In genomic region chr1:93034397-93034796, GRCh38 we compare ENCODE assay signal across 12 cellular contexts. TPM values are rescaled to one million over a fixed set of nuclear protein-coding genes. Genes with fewer than 3 reads are reported as not detected.
DNase-seq lines count a peak whose midpoint lies in the region; ATAC-seq and TF ChIP-seq lines count a peak whose summit lies in the region.
"Had no signal": no experiment of that assay in that cellular context is flagged by ENCODE, and none has a peak within 500 bp of the region (broad histone marks: within the 10 kb centered on the region; RNA-seq: fewer than 3 reads in every experiment).

No MANE protein-coding gene starts in this region.

- H3K4me3 ChIP-seq in BLaER1 treated with 17β-estradiol and CSF1 and Interleukin-3, amounts not matched to agents 10 nM and 100 nM, result no peak overlapping the region
- H3K4me3 ChIP-seq in KMS-11 (IDR thresholded peaks at IDR 0.05; ENCODE audit: insufficient read depth, low read depth, low read length) (no peak overlapping the region), OCI-LY3 (ENCODE audit: low read length) (no peak overlapping the region; the same call in 1 of the 2 replicates)

- no peaks in the 10 kb centered on the region for H3K27me3 ChIP-seq in BLaER1 treated with 17β-estradiol and CSF1 and Interleukin-3, amounts not matched to agents 10 nM and 100 nM
- H3K27me3 ChIP-seq in KMS-11 (ENCODE audit: insufficient read depth, low read depth) (no peaks in the 10 kb centered on the region), OCI-LY3 (ENCODE audit: low read depth, low read length) (no peaks in the 10 kb centered on the region)
- H3K27me3 ChIP-seq: BE2C had no signal

- no peaks in the 10 kb centered on the region for H3K36me3 ChIP-seq in BLaER1 treated with 17β-estradiol and CSF1 and Interleukin-3, amounts not matched to agents 10 nM and 100 nM
- H3K36me3 ChIP-seq in KMS-11 (ENCODE audit: insufficient read depth), result no peaks in the 10 kb centered on the region
- no peaks in the 10 kb centered on the region for H3K36me3 ChIP-seq in OCI-LY3 (replicated peaks; ENCODE audit: low read depth, low read length)
- H3K36me3 ChIP-seq: BE2C had no signal

- peak overlapping the region in 9 of 11 experiments; percentile 23 to 81 (median 74); a peak in 14 of 22 replicates for H3K4me2 ChIP-seq in BLaER1 treated with 17β-estradiol and CSF1 and Interleukin-3, amounts not matched to agents 10 nM and 100 nM
- H3K4me2 ChIP-seq in KMS-11 (0 out of 2 replicates have a peak overlapping the region, but pooled peaks have one; percentile 61), OCI-LY3 (ENCODE audit: low read length) (peak overlapping the region; percentile 76)

- H3K9ac ChIP-seq in BLaER1 treated with 17β-estradiol and CSF1 and Interleukin-3, amounts not matched to agents 10 nM and 100 nM, result no peak overlapping the region
- no peak overlapping the region for H3K9ac ChIP-seq in KMS-11
- no peak overlapping the region for H3K9ac ChIP-seq in OCI-LY3 (ENCODE audit: low read length)

- H3K79me2 ChIP-seq in KMS-11 (ENCODE audit: insufficient read depth, low read depth) (no peaks in the 10 kb centered on the region), OCI-LY3 (ENCODE audit: low read length) (no peaks in the 10 kb centered on the region)

- H3K4me1 ChIP-seq in BLaER1 treated with 17β-estradiol and CSF1 and Interleukin-3, amounts not matched to agents 10 nM and 100 nM, result peaks cover 24 to 50% (median 35%) of the 10 kb centered on the region in 10 experiments
- H3K4me1 ChIP-seq in KMS-11 (ENCODE audit: low read depth, poor library complexity, severe bottlenecking) (peaks cover 56% of the 10 kb centered on the region), OCI-LY3 (ENCODE audit: low read length) (peaks cover 35% of the 10 kb centered on the region)
- H3K4me1 ChIP-seq: BE2C, Caco-2 had no signal

- TF ChIP-seq CTCF in KMS-11 (conservative IDR thresholded peaks at IDR 0.05; ENCODE audit: low read depth, low read length) (no peak), OCI-LY3 (IDR thresholded peaks at IDR 0.05; ENCODE audit: low read depth, low read length) (no peak)

- no peaks in the 10 kb centered on the region for H3K9me3 ChIP-seq in BLaER1 treated with 17β-estradiol and CSF1 and Interleukin-3, amounts not matched to agents 10 nM and 100 nM (replicated peaks in 1 of 11)
- no peaks in the 10 kb centered on the region; the same call in 1 of the 2 replicates for H3K9me3 ChIP-seq in OCI-LY3 (ENCODE audit: insufficient read depth, low read length)
- H3K9me3 ChIP-seq: BE2C, Caco-2 had no signal

- ATAC-seq in HG03196 (IDR thresholded peaks at IDR 0.05; ENCODE audit: unreplicated experiment), result no peak
- no peak for ATAC-seq in Right ventricle myocardium superior (ENCODE audit: poor library complexity)
- ATAC-seq: HCT116 had no signal

- H3K27ac ChIP-seq in BLaER1 treated with 17β-estradiol and CSF1 and Interleukin-3, amounts not matched to agents 10 nM and 100 nM, result peak overlapping the region in 7 of 11 experiments; percentile 30 to 88 (median 76); a peak in 12 of 22 replicates
- H3K27ac ChIP-seq in KMS-11 (no peak overlapping the region), OCI-LY3 (ENCODE audit: low read length) (peak overlapping the region; percentile 83), caudate nucleus (ENCODE audit: low read depth, low read length) (no peak overlapping the region)

- H2AFZ ChIP-seq in KMS-11 (ENCODE audit: low read depth) (no peak overlapping the region), OCI-LY3 (ENCODE audit: low read depth, low read length) (no peak overlapping the region)

- DNase-seq in HCEC 1CT, result no peak
- no peak for DNase-seq in Right ventricle myocardium superior
- no peak for DNase-seq in caudate nucleus (lab: John Stamatoyannopoulos, UW)
- DNase-seq: BE2C; Caco-2; CD8-positive, alpha-beta memory T cell; GF-D8 had no signal

- intact Hi-C loops in Right ventricle myocardium superior (cut with DNase I), result no loop called here

- no peaks in the 10 kb centered on the region for H4K20me1 ChIP-seq in BLaER1 treated with 17β-estradiol and CSF1 and Interleukin-3, amounts not matched to agents 10 nM and 100 nM
- no peaks in the 10 kb centered on the region for H4K20me1 ChIP-seq in KMS-11 (ENCODE audit: insufficient read depth)
- H4K20me1 ChIP-seq in OCI-LY3 (ENCODE audit: insufficient read depth, low read length), result no peaks in the 10 kb centered on the region

RNA-seq across cellular contexts. Expression of gene MTF2, which starts 44.7 kb away (rescaled TPM):
- total RNA-seq in Right ventricle myocardium superior, result 8.1 TPM

Comparison
In these comparisons a context has a peak if more than half of its experiments do, and no peak if none do; other contexts are left out.
1. H3K27ac ChIP-seq: peak in BLaER1 treated with 17β-estradiol and CSF1 and Interleukin-3, amounts not matched to agents 10 nM and 100 nM (7 of 11) and OCI-LY3 (single experiment); none in KMS-11 (single experiment) and caudate nucleus (single experiment).
2. Peak in every context shown above with its lines, with median percentiles within 50 percentile points of each other: H3K4me2 ChIP-seq.